In genomic region chr3:187986514-187986934, GRCh38 we compare ENCODE assay signal across 9 cellular contexts.
DNase-seq lines count a peak whose midpoint lies in the region; ATAC-seq and TF ChIP-seq lines count a peak whose summit lies in the region.
"Had no signal": no experiment of that assay in that cellular context is flagged by ENCODE, and none has a peak within 500 bp of the region (broad histone marks: within the 10 kb centered on the region; RNA-seq: fewer than 3 reads in every experiment).

No MANE protein-coding gene starts in this region.

- no peaks in the 10 kb centered on the region for H3K36me3 Mint-ChIP-seq in stimulated activated naive CD8-positive, alpha-beta T cell treated with anti-CD3 and anti-CD28 coated beads, Interleukin-15, Interleukin-2, amounts not matched to agents 100 ng/mL and 50 ng/mL, for 24 hours (ENCODE audit: low read depth)

- TF ChIP-seq CTCF in fibroblast of villous mesenchyme (IDR thresholded peaks at IDR 0.05; ENCODE audit: insufficient read depth, low read depth, low read length) (no peak), ovary (IDR thresholded peaks at IDR 0.05) (no peak)

- no peaks in the 10 kb centered on the region for H3K27me3 Mint-ChIP-seq in stimulated activated naive CD8-positive, alpha-beta T cell treated with anti-CD3 and anti-CD28 coated beads, Interleukin-15, Interleukin-2, amounts not matched to agents 100 ng/mL and 50 ng/mL, for 24 hours

- H3K27ac Mint-ChIP-seq in stimulated activated naive CD8-positive, alpha-beta T cell treated with anti-CD3 and anti-CD28 coated beads, Interleukin-15, Interleukin-2, amounts not matched to agents 100 ng/mL and 50 ng/mL, for 24 hours: peak overlapping the region; percentile 65

- peak; percentile 89 for ATAC-seq in activated CD4-positive, CD25-positive, alpha-beta regulatory T cell treated with anti-CD3 and anti-CD28 coated beads, Interleukin-2, amount 50 U/mL, for 24 hours
- ATAC-seq in HG03469 (IDR thresholded peaks at IDR 0.05; ENCODE audit: unreplicated experiment): no peak

- H3K4me3 ChIP-seq in fibroblast of villous mesenchyme (ENCODE audit: low read depth, low read length) (no peak overlapping the region), ovary (no peak overlapping the region)
- H3K4me3 ChIP-seq: SK-N-MC had no signal

- TF ChIP-seq POLR2A in ovary (IDR thresholded peaks at IDR 0.05): no peak

- H3K9me3 Mint-ChIP-seq in stimulated activated naive CD8-positive, alpha-beta T cell treated with anti-CD3 and anti-CD28 coated beads, Interleukin-15, Interleukin-2, amounts not matched to agents 100 ng/mL and 50 ng/mL, for 24 hours: no peaks in the 10 kb centered on the region

- peak; percentile 34 to 41 for DNase-seq in activated CD4-positive, alpha-beta T cell treated with anti-CD3 and anti-CD28 coated beads for 24 hours (ENCODE audit: low read depth in 2 of 2)
- no peak for DNase-seq in activated CD4-positive, alpha-beta T cell treated with anti-CD3 and anti-CD28 coated beads, Interleukin-2, amount 50 U/mL, for 1 hour
- DNase-seq in fibroblast of villous mesenchyme (ENCODE audit: low read depth) (peak; percentile 70), cerebellum (ENCODE audit: low spot score) (no peak), ovary (no peak)

- peaks cover 2% of the 10 kb centered on the region for H3K4me1 ChIP-seq in ovary (ENCODE audit: insufficient read depth)

- TF ChIP-seq EP300 in ovary (IDR thresholded peaks at IDR 0.05): no peak

- no peaks in the 10 kb centered on the region for H3K36me3 ChIP-seq in ovary

- intact Hi-C loops in ovary (cut with DNase I): no loop called here

- 52 to 62% (median 58%) methylated on average over 5 of the region's 5 CpGs for WGBS in ovary, 3 donors

- no peaks in the 10 kb centered on the region for H3K27me3 ChIP-seq in ovary

- no peak overlapping the region for H3K4me3 Mint-ChIP-seq in stimulated activated naive CD8-positive, alpha-beta T cell treated with anti-CD3 and anti-CD28 coated beads, Interleukin-15, Interleukin-2, amounts not matched to agents 100 ng/mL and 50 ng/mL, for 24 hours

- no peaks in the 10 kb centered on the region for H3K9me3 ChIP-seq in ovary

- H3K27ac ChIP-seq in ovary: no peak overlapping the region
- H3K27ac ChIP-seq: SK-N-MC had no signal

- peaks cover 36% of the 10 kb centered on the region for H3K4me1 Mint-ChIP-seq in stimulated activated naive CD8-positive, alpha-beta T cell treated with anti-CD3 and anti-CD28 coated beads, Interleukin-15, Interleukin-2, amounts not matched to agents 100 ng/mL and 50 ng/mL, for 24 hours (ENCODE audit: low read depth)

Comparison
In these comparisons a context has a peak if more than half of its experiments do, and no peak if none do; other contexts are left out.
1. DNase-seq: peak in activated CD4-positive, alpha-beta T cell treated with anti-CD3 and anti-CD28 coated beads for 24 hours (2 of 2) and fibroblast of villous mesenchyme (single experiment); none in activated CD4-positive, alpha-beta T cell treated with anti-CD3 and anti-CD28 coated beads, Interleukin-2, amount 50 U/mL, for 1 hour (single experiment), cerebellum (single experiment) and ovary (0 of 5).